ENCODE assay signal across 11 cellular contexts in the genomic region with DNA sequence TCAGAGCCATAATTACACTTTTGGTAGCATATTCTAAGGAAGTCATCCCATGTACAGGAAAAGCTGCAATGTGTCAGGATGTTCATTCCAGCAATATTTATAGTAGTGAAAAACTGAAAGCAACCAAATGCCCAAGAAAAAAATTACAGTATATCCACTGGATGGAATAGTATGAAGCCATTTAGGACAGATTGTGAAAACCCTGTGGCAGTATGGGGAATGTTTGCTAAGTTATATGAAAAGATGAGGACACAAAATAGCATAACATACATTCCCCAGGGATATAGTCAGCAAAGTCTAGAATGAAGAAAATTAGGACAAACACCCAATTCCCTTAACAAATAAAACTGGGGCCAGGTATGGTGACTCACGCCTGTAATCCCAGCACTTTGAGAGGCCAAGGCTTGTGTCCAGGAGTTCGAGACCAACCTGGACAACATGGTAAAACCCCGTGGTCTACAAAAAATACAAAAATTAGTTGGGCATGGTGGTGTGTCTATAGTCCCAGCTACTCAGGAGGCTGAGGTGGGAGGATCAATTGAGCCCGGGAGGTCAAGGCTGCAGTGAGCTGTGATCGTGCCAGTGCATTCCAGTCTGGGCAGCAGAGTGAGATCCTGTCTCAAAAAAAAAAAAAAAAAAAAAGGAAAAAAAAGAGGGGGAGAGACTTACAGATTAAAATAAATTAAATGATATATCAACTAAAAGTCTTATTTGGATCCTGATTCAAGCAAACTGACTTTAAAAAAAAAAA. TPM values are rescaled to one million over a fixed set of nuclear protein-coding genes. Genes with fewer than 3 reads are reported as not detected.
DNase-seq lines count a peak whose midpoint lies in the region; ATAC-seq, FAIRE-seq and TF ChIP-seq lines count a peak whose summit lies in the region.
"Had no signal": no experiment of that assay in that cellular context is flagged by ENCODE, and none has a peak within 500 bp of the region (broad histone marks: within the 10 kb centered on the region; RNA-seq: fewer than 3 reads in every experiment).

No MANE protein-coding gene starts in this region.

- H3K79me2 ChIP-seq in H9 (ENCODE audit: insufficient read depth, low read length): peaks cover 13% of the 10 kb centered on the region; the same call in 1 of the 2 replicates

- H3K9me3 Mint-ChIP-seq in nephron: no peaks in the 10 kb centered on the region
- H3K9me3 Mint-ChIP-seq in H9: no peaks in the 10 kb centered on the region; a peak in 1 of 5 replicates

- H3K23ac ChIP-seq in IMR-90 (ENCODE audit: low read depth, low read length) (peak overlapping the region; percentile 37; the same call in 1 of the 2 replicates), H9 (ENCODE audit: insufficient read length, low read depth, low read length) (no peak overlapping the region)

- H3K4me3 ChIP-seq in IMR-90 (ENCODE audit: insufficient read depth, low read depth, low read length) (no peak overlapping the region), bronchial epithelial cell (ENCODE audit: low read depth, low read length) (no peak overlapping the region)

- peak overlapping the region; percentile 44; the same call in 1 of the 2 replicates for H3K14ac ChIP-seq in IMR-90 (replicated peaks; ENCODE audit: low read depth, low read length)
- H3K14ac ChIP-seq in H9 (ENCODE audit: insufficient read depth, low read length): no peak overlapping the region

- H3K9me3 ChIP-seq in IMR-90 (ENCODE audit: control insufficient read depth, insufficient read depth, low read length) (no peaks in the 10 kb centered on the region), H9 (ENCODE audit: control insufficient read depth, low read depth, low read length) (no peaks in the 10 kb centered on the region)

- no peak for FAIRE-seq in bronchial epithelial cell (lab: Jason Lieb, UNC)
- no peak for FAIRE-seq in D721Med (lab: Jason Lieb, UNC)

- peak overlapping the region; percentile 79 for H3K4ac ChIP-seq in IMR-90 (ENCODE audit: low read depth, low read length)
- H3K4ac ChIP-seq in H9 (ENCODE audit: low read depth, low read length): no peak overlapping the region

- H3K27ac Mint-ChIP-seq in nephron (peak overlapping the region; percentile 50 to 67 (median 56)), H9 (no peak overlapping the region)

- peaks cover 9% of the 10 kb centered on the region for H3K9me1 ChIP-seq in IMR-90 (ENCODE audit: insufficient read depth, low read length)

- H3K27ac ChIP-seq in IMR-90 (ENCODE audit: insufficient read depth, low read length) (peak overlapping the region; percentile 55), H9 (ENCODE audit: insufficient read length, low read depth, low read length) (no peak overlapping the region)

- no peak overlapping the region for H2AK9ac ChIP-seq in IMR-90 (replicated peaks; ENCODE audit: low read depth, low read length, poor library complexity)

- H3K79me1 ChIP-seq in IMR-90 (ENCODE audit: low read depth in 1 of 2, low read length in 2 of 2) (peaks cover 0 to 36% of the 10 kb centered on the region in 2 experiments; a peak in 2 of 4 replicates), H9 (ENCODE audit: insufficient read depth, low read depth, low read length, poor library complexity, severe bottlenecking) (peaks cover 13% of the 10 kb centered on the region)

- TF ChIP-seq POLR2A in IMR-90 (IDR thresholded peaks at IDR 0.05; ENCODE audit: low read depth, low read length): no peak

- no peaks in the 10 kb centered on the region for H3K36me3 ChIP-seq in IMR-90 (ENCODE audit: control insufficient read depth, insufficient read depth, low read length)
- H3K36me3 ChIP-seq in bronchial epithelial cell (ENCODE audit: control insufficient read depth, insufficient read depth, low read length): no peaks in the 10 kb centered on the region

- H2BK5ac ChIP-seq in IMR-90 (ENCODE audit: low read depth, low read length, poor library complexity, severe bottlenecking) (peak overlapping the region; percentile 99), H9 (ENCODE audit: insufficient read length, low read length) (no peak overlapping the region)

- H3K4me3 Mint-ChIP-seq in nephron (peak overlapping the region; percentile 9 to 67 (median 40)), H9 (no peak overlapping the region; a peak in 1 of 5 replicates)
- H3K4me3 Mint-ChIP-seq: activated CD8-positive, alpha-beta T cell treated with anti-CD3 and anti-CD28 coated beads, Interleukin-2, amount 10 ng/mL, durations not matched to agents 7 days and 5 days had no signal

- intact Hi-C loops in IMR-90 (cut with micrococcal nuclease): loop anchor here (2.0 kb wide), 1 partner anchor 23 kb away; no protein-coding TSS in a partner anchor

- peak overlapping the region; percentile 69; the same call in 1 of the 2 replicates for H3K18ac ChIP-seq in IMR-90 (ENCODE audit: low read depth, low read length)
- H3K18ac ChIP-seq in H9 (ENCODE audit: insufficient read length, low read depth, low read length): no peak overlapping the region

- H4K5ac ChIP-seq in IMR-90 (ENCODE audit: low read depth, low read length) (peak overlapping the region; percentile 3; the same call in 1 of the 2 replicates), H9 (ENCODE audit: insufficient read length, low read depth, low read length) (no peak overlapping the region)

- in situ Hi-C loops in IMR-90 (cut with MboI; ENCODE audit: low sequenced_read_pairs): no loop called here

- H3K56ac ChIP-seq in IMR-90 (ENCODE audit: extremely low read depth, insufficient read depth, low read length) (peak overlapping the region; percentile 63; the same call in 1 of the 2 replicates), H9 (ENCODE audit: insufficient read length, low read depth, low read length) (no peak overlapping the region)

- H2BK20ac ChIP-seq in IMR-90 (ENCODE audit: low read depth, low read length) (peak overlapping the region; percentile 62), H9 (ENCODE audit: low read depth, low read length, poor library complexity, severe bottlenecking) (no peak overlapping the region)

- H3K9ac ChIP-seq in IMR-90 (ENCODE audit: low read depth, low read length) (no peak overlapping the region; the same call in 1 of the 2 replicates), H9 (ENCODE audit: extremely low read depth, insufficient read length, low read length) (no peak overlapping the region)

- H2AK5ac ChIP-seq in IMR-90 (ENCODE audit: low read depth, low read length) (peak overlapping the region; percentile 86; the same call in 1 of the 2 replicates), H9 (ENCODE audit: insufficient read length, low read length) (no peak overlapping the region)

- no CpG with 5 or more reads among the region's 5 CpGs for WGBS in IMR-90 (ENCODE audit: extremely low coverage in 2 of 2, insufficient read length in 1 of 2), 2 experiments
- whole genome bisulfite sequencing in H9 (ENCODE audit: extremely low coverage, insufficient read length, low lambda C conversion rate): no CpG with 5 or more reads among the region's 5 CpGs

- H4K8ac ChIP-seq in IMR-90 (ENCODE audit: low read depth in 2 of 2, low read length in 2 of 2): peak overlapping the region in 1 of 2 experiments; percentile 77; a peak in 2 of 4 replicates
- H4K8ac ChIP-seq in H9 (replicated peaks; ENCODE audit: insufficient read length, low read depth, low read length): no peak overlapping the region

- TF ChIP-seq RAD21 in IMR-90 (IDR thresholded peaks at IDR 0.05; ENCODE audit: low read length): no peak

- H3K27me3 Mint-ChIP-seq in nephron (ENCODE audit: low read depth) (no peaks in the 10 kb centered on the region), H9 (ENCODE audit: low read depth) (no peaks in the 10 kb centered on the region)

- no peak overlapping the region for H2BK12ac ChIP-seq in H9 (ENCODE audit: insufficient read length, low read depth, low read length)

- H4K91ac ChIP-seq in IMR-90 (ENCODE audit: insufficient read depth, low read depth, low read length) (peak overlapping the region; percentile 71), H9 (ENCODE audit: insufficient read length, low read depth, low read length) (no peak overlapping the region)

- POLR2A ChIA-PET in IMR-90 (lab: Charles Lee; ENCODE audit: unreplicated experiment): no interaction called here

- H2BK15ac ChIP-seq in IMR-90 (ENCODE audit: low read depth, low read length) (peak overlapping the region; percentile 65; the same call in 1 of the 3 replicates), H9 (ENCODE audit: low read depth, low read length) (no peak overlapping the region)

- CTCF ChIA-PET in IMR-90 (lab: Yijun Ruan, JAX): interaction anchor here (1.0 kb wide), 1 partner anchor 9 kb away, joined by 6 read pairs; no protein-coding TSS in a partner anchor

- no TSS peak for BruUV-seq in IMR-90 (replicated peaks; lab: Mats Ljungman, UMichigan)

- dilution Hi-C loops in IMR-90 (cut with HindIII; ENCODE audit: low sequenced_read_pairs, unreplicated experiment): no loop called here

- no peak overlapping the region for H2AFZ ChIP-seq in IMR-90 (replicated peaks; ENCODE audit: low read length, poor library complexity)
- no peak overlapping the region for H2AFZ ChIP-seq in H9 (ENCODE audit: low read length)

- H2BK120ac ChIP-seq in IMR-90 (ENCODE audit: low read depth, low read length) (peak overlapping the region; percentile 77), H9 (ENCODE audit: low read depth, low read length, poor library complexity, severe bottlenecking) (no peak overlapping the region)

- peaks cover 15% of the 10 kb centered on the region for H3K23me2 ChIP-seq in H9 (ENCODE audit: insufficient read length, low read depth, low read length, poor library complexity, severe bottlenecking)

- DNase-seq in AG08396 (ENCODE audit: low spot score): peak; percentile 43
- peak; percentile 82 for DNase-seq in IMR-90
- DNase-seq in bronchial epithelial cell (ENCODE audit: low read depth): peak; percentile 78
- DNase-seq in H9: no peak
- no peak for DNase-seq in AML-193 (lab: John Stamatoyannopoulos, UW)
- no peak for DNase-seq in D721Med (ENCODE audit: insufficient read length, low spot score)
- no peak for DNase-seq in KG1 (lab: John Stamatoyannopoulos, UW)
- DNase-seq: activated CD8-positive, alpha-beta T cell treated with anti-CD3 and anti-CD28 coated beads, Interleukin-2, amount 10 ng/mL, durations not matched to agents 7 days and 5 days had no signal

- H3K27me3 ChIP-seq in IMR-90 (ENCODE audit: control insufficient read depth, insufficient read depth, low read length) (no peaks in the 10 kb centered on the region), bronchial epithelial cell (ENCODE audit: control insufficient read depth, insufficient read depth, low read length) (no peaks in the 10 kb centered on the region), H9 (ENCODE audit: insufficient read depth, low read length) (no peaks in the 10 kb centered on the region)

- ATAC-seq in IMR-90 (ENCODE audit: low read depth): peak; percentile 16
- ATAC-seq: activated CD8-positive, alpha-beta T cell treated with anti-CD3 and anti-CD28 coated beads, Interleukin-2, amount 10 ng/mL, durations not matched to agents 7 days and 5 days had no signal

- H3K36me3 Mint-ChIP-seq in nephron (ENCODE audit: low read depth) (no peaks in the 10 kb centered on the region), H9 (ENCODE audit: insufficient read depth in 1 of 3, low read depth in 3 of 3) (no peaks in the 10 kb centered on the region; a peak in 1 of 7 replicates)

- TF ChIP-seq CTCF in IMR-90 (conservative IDR thresholded peaks at IDR 0.05; ENCODE audit: low read depth, low read length) (no peak), bronchial epithelial cell (IDR thresholded peaks at IDR 0.05; ENCODE audit: insufficient read depth, low read length, severe bottlenecking) (no peak), nephron (IDR thresholded peaks at IDR 0.05; ENCODE audit: unreplicated experiment in 3 of 3) (no peak), H9 (conservative IDR thresholded peaks at IDR 0.05) (no peak), D721Med (IDR thresholded peaks at IDR 0.05; ENCODE audit: insufficient read depth, missing control alignments) (no peak)

- H3K4me1 ChIP-seq in IMR-90 (ENCODE audit: control insufficient read depth, insufficient read depth, low read length): peaks cover 32% of the 10 kb centered on the region
- H3K4me1 ChIP-seq in H9 (ENCODE audit: insufficient read depth, low read length): peaks cover 5% of the 10 kb centered on the region; the same call in 1 of the 2 replicates

- H3K4me1 Mint-ChIP-seq in nephron: peaks cover 35% of the 10 kb centered on the region
- peaks cover 35 to 41% of the 10 kb centered on the region in 2 experiments for H3K4me1 Mint-ChIP-seq in H9

- H4K20me1 ChIP-seq in IMR-90 (ENCODE audit: insufficient read depth, low read length) (peaks cover 33% of the 10 kb centered on the region), H9 (ENCODE audit: control insufficient read depth, insufficient read depth, insufficient read length) (no peaks in the 10 kb centered on the region)

- H3K4me2 ChIP-seq in IMR-90 (ENCODE audit: low read depth, low read length) (peak overlapping the region; percentile 52; the same call in 1 of the 2 replicates), H9 (ENCODE audit: insufficient read depth, insufficient read length, low read length) (no peak overlapping the region)

- no peak overlapping the region for H3T11ph ChIP-seq in H9 (ENCODE audit: low read length)

RNA-seq across cellular contexts. Expression of a gene that starts 2.3 kb away (rescaled TPM):
- total RNA-seq in IMR-90 (2012; rRNA removed) (not detected in 2 replicates), bronchial epithelial cell (not detected in 2 replicates), H9 (2021) (not detected in 2 replicates)
- not detected in 2 replicates for polyA plus RNA-seq in IMR-90 (2012; rRNA removed)
- polyA plus RNA-seq in IMR-90 (2012; cell fraction: cytosol; rRNA removed): not detected in 2 replicates
- polyA plus RNA-seq in IMR-90 (2012; cell fraction: nucleus; rRNA removed; ENCODE audit: low replicate concordance): 0.08 TPM in 1 of 2 replicates, not detected in the other
- total RNA-seq: activated CD8-positive, alpha-beta T cell treated with anti-CD3 and anti-CD28 coated beads, Interleukin-2, amount 10 ng/mL, durations not matched to agents 7 days and 5 days; dermis microvascular lymphatic vessel endothelial cell; mesenteric fat pad had no signal

RNA-seq across cellular contexts. Expression of a gene that starts 2.4 kb away (rescaled TPM):
- total RNA-seq in IMR-90 (2012; rRNA removed) (45.7 and 46.4 TPM in 2 replicates), bronchial epithelial cell (26.6 and 30.7 TPM in 2 replicates), H9 (2021) (58.6 and 63.3 TPM in 2 replicates)
- polyA plus RNA-seq in IMR-90 (2012; rRNA removed): 68.9 and 78.6 TPM in 2 replicates
- polyA plus RNA-seq in IMR-90 (2012; cell fraction: cytosol; rRNA removed): 39.3 and 55.4 TPM in 2 replicates
- polyA plus RNA-seq in IMR-90 (2012; cell fraction: nucleus; rRNA removed; ENCODE audit: low replicate concordance): 38.2 and 43.6 TPM in 2 replicates

RNA-seq across cellular contexts. Expression of a gene that starts 11.4 kb away (rescaled TPM):
- total RNA-seq in IMR-90 (2012; rRNA removed): 1.4 and 1.7 TPM in 2 replicates
- 5.1 and 7.5 TPM in 2 replicates for polyA plus RNA-seq in IMR-90 (2012; rRNA removed)
- polyA plus RNA-seq in IMR-90 (2012; cell fraction: cytosol; rRNA removed): 0.49 and 1.2 TPM in 2 replicates
- polyA plus RNA-seq in IMR-90 (2012; cell fraction: nucleus; rRNA removed; ENCODE audit: low replicate concordance): 30.8 and 104 TPM in 2 replicates
- 5.8 and 6.1 TPM in 2 replicates for total RNA-seq in bronchial epithelial cell
- 6.6 and 8.5 TPM in 2 replicates for total RNA-seq in H9 (2021)

RNA-seq across cellular contexts. Expression of a gene that starts 33.0 kb away (rescaled TPM):
- total RNA-seq in IMR-90 (2012; rRNA removed) (not detected in 2 replicates), bronchial epithelial cell (0.26 and 0.38 TPM in 2 replicates), H9 (2021) (not detected in 2 replicates)
- 0.04 TPM in 1 of 2 replicates, not detected in the other for polyA plus RNA-seq in IMR-90 (2012; rRNA removed)
- polyA plus RNA-seq in IMR-90 (2012; cell fraction: cytosol; rRNA removed): not detected in 2 replicates
- not detected in 2 replicates for polyA plus RNA-seq in IMR-90 (2012; cell fraction: nucleus; rRNA removed; ENCODE audit: low replicate concordance)
- total RNA-seq: dermis microvascular lymphatic vessel endothelial cell had no signal

RNA-seq across cellular contexts. Expression of a gene that starts 50.8 kb away (rescaled TPM):
- total RNA-seq in IMR-90 (2012; rRNA removed): 123 and 125 TPM in 2 replicates
- polyA plus RNA-seq in IMR-90 (2012; rRNA removed): 154 and 155 TPM in 2 replicates
- polyA plus RNA-seq in IMR-90 (2012; cell fraction: cytosol; rRNA removed): 69.3 and 125 TPM in 2 replicates
- 121 and 167 TPM in 2 replicates for polyA plus RNA-seq in IMR-90 (2012; cell fraction: nucleus; rRNA removed; ENCODE audit: low replicate concordance)
- 79.8 and 83.1 TPM in 2 replicates for total RNA-seq in bronchial epithelial cell
- total RNA-seq in H9 (2021): 174 and 177 TPM in 2 replicates

Comparison
In these comparisons a context has a peak if more than half of its experiments do, and no peak if none do; other contexts are left out.
1. DNase-seq: peak in AG08396 (single experiment), IMR-90 (single experiment) and bronchial epithelial cell (single experiment); none in H9 (single experiment), AML-193 (0 of 2), D721Med (single experiment) and KG1 (single experiment).
2. H3K27ac Mint-ChIP-seq: peak in nephron (3 of 3); none in H9 (0 of 3).
3. H3K4me3 Mint-ChIP-seq: peak in nephron (3 of 3); none in H9 (0 of 2).